ENCODE assay signal across 1 cellular context in the genomic region with DNA sequence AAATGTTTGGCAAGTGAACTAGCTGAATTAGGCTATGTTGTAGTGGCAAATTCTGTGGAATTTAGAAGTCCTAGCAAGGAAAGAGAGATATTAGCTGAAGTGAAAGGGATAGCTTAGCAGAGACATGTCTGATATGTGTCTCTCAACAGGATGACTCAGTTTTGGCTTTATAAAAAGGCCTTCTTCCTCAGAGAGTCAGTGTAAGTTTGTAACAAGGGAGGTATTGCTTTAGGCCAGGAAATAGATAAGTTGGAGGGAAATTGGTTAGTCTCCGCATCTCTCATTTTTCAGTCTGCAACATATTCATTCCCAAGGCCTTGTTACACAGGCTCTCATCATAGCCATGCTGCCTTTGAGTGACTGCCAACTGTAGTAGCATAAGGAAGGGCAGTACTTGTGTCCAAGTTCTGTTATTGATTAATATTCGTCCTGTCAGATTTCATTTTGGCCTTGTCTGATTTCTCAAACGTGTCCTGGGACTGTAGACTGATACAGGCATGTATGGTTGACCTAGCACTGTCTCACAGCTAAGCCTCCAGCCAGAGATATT.
TF ChIP-seq lines count a peak whose summit lies in the region.

No MANE protein-coding gene starts in this region.

TF ChIP-seq in SK-N-SH, 30 proteins besides CTCF, POLR2A, EP300 and RAD21 (continued from another document):
- TF ChIP-seq CHD2 (IDR thresholded peaks at IDR 0.05; ENCODE audit: low read length, partially characterized antibody) = no peak
- TF ChIP-seq, protein P1, sequence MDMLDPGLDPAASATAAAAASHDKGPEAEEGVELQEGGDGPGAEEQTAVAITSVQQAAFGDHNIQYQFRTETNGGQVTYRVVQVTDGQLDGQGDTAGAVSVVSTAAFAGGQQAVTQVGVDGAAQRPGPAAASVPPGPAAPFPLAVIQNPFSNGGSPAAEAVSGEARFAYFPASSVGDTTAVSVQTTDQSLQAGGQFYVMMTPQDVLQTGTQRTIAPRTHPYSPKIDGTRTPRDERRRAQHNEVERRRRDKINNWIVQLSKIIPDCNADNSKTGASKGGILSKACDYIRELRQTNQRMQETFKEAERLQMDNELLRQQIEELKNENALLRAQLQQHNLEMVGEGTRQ (IDR thresholded peaks at IDR 0.05; ENCODE audit: borderline replicate concordance, low read depth, low read length) = no peak
- TF ChIP-seq FOSL2 (IDR thresholded peaks at IDR 0.05; ENCODE audit: borderline replicate concordance, low read depth) = no peak
- TF ChIP-seq, protein P2, sequence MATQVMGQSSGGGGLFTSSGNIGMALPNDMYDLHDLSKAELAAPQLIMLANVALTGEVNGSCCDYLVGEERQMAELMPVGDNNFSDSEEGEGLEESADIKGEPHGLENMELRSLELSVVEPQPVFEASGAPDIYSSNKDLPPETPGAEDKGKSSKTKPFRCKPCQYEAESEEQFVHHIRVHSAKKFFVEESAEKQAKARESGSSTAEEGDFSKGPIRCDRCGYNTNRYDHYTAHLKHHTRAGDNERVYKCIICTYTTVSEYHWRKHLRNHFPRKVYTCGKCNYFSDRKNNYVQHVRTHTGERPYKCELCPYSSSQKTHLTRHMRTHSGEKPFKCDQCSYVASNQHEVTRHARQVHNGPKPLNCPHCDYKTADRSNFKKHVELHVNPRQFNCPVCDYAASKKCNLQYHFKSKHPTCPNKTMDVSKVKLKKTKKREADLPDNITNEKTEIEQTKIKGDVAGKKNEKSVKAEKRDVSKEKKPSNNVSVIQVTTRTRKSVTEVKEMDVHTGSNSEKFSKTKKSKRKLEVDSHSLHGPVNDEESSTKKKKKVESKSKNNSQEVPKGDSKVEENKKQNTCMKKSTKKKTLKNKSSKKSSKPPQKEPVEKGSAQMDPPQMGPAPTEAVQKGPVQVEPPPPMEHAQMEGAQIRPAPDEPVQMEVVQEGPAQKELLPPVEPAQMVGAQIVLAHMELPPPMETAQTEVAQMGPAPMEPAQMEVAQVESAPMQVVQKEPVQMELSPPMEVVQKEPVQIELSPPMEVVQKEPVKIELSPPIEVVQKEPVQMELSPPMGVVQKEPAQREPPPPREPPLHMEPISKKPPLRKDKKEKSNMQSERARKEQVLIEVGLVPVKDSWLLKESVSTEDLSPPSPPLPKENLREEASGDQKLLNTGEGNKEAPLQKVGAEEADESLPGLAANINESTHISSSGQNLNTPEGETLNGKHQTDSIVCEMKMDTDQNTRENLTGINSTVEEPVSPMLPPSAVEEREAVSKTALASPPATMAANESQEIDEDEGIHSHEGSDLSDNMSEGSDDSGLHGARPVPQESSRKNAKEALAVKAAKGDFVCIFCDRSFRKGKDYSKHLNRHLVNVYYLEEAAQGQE (IDR thresholded peaks at IDR 0.05; ENCODE audit: low read depth, low read length) = no peak
- no peak for TF ChIP-seq PBX3 (IDR thresholded peaks at IDR 0.05)
- no peak for TF ChIP-seq GABPA (IDR thresholded peaks at IDR 0.05; ENCODE audit: low read depth)
- no peak for TF ChIP-seq TEAD4 (IDR thresholded peaks at IDR 0.05; ENCODE audit: borderline replicate concordance, insufficient read depth)
- TF ChIP-seq MXI1 (IDR thresholded peaks at IDR 0.05; ENCODE audit: low read depth, low read length) = no peak
- no peak for TF ChIP-seq SIN3A (IDR thresholded peaks at IDR 0.05; ENCODE audit: borderline replicate concordance, low read depth, low read length)
- TF ChIP-seq EZH2phosphoT487 (IDR thresholded peaks at IDR 0.05; ENCODE audit: borderline replicate concordance, low read depth) = no peak
- no peak for TF ChIP-seq YY1 (IDR thresholded peaks at IDR 0.05; ENCODE audit: low read depth)
- no peak for TF ChIP-seq POLR2AphosphoS5 (IDR thresholded peaks at IDR 0.05; ENCODE audit: low read depth, low read length)
- no peak for TF ChIP-seq JUND (IDR thresholded peaks at IDR 0.05)
- no peak for TF ChIP-seq RFX5 (IDR thresholded peaks at IDR 0.05; ENCODE audit: low read length)
- TF ChIP-seq MEF2A (IDR thresholded peaks at IDR 0.05; ENCODE audit: borderline replicate concordance, low read depth) = no peak
